Comparison of ENCODE assay signal across 1 cellular context in genomic region chr11:45022294-45023064, GRCh38.
TF ChIP-seq lines count a peak whose summit lies in the region.

No MANE protein-coding gene starts in this region.

TF ChIP-seq in H1, 55 proteins besides CTCF, POLR2A, EP300 and RAD21:
- TF ChIP-seq KDM1A (IDR thresholded peaks at IDR 0.05; ENCODE audit: borderline replicate concordance, low read length) (peak; percentile 66; the same call in 1 of the 2 replicates), CHD1 (IDR thresholded peaks at IDR 0.05; ENCODE audit: low read depth, low read length) (no peak)
